Comparison of ENCODE assay signal across 8 cellular contexts in the genomic region with DNA sequence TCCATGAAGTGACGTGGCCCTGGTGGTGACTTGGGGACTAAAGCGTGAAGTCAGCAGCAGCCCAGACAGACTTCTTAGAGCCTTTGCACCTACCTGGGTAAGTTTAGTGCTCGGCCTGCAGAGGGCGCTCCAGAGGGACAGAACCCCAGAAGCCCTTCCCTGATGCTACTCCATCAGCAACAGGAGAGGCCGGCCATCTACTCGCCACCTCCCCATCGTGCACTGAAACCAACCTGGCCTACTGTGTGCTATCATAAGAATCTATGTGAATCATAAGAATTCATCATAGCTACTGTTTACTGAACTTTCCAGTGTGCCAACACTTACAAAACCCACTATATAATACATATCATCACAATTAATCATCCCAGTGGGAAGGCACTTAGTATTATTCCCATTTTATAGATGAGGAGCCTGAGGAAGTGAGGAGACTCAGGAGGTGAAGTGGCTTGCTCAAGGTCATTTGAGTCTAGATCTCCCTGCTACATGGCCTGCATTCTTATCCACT. TPM values are rescaled to one million over a fixed set of nuclear protein-coding genes. Genes with fewer than 3 reads are reported as not detected.
DNase-seq lines count a peak whose midpoint lies in the region; ATAC-seq and TF ChIP-seq lines count a peak whose summit lies in the region.

No MANE protein-coding gene starts in this region.

- DNase-seq in activated T-cell treated with anti-CD3 and anti-CD28 coated beads for 48 hours (ENCODE audit: low read depth) (peak; percentile 52), activated T-cell treated with anti-CD3 and anti-CD28 coated beads for 4 hours (no peak), PC-3 (peak; percentile 53), NCI-H446 (lab: John Stamatoyannopoulos, UW) (no peak)
- DNase-seq in effector memory CD8-positive, alpha-beta T cell = peak in 2 of 3 experiments; percentile 12 to 25
- DNase-seq in stimulated activated CD4-positive, alpha-beta T cell treated with anti-CD3 and anti-CD28 coated beads, Interleukin-2, amount 100 ng/mL, for 24 hours = peak; percentile 54 to 61

- no peaks in the 10 kb centered on the region for H3K36me3 ChIP-seq in PC-3 (ENCODE audit: low read depth, low read length)

- no peak overlapping the region for H2AFZ ChIP-seq in PC-3 (ENCODE audit: low read length)

- H4K20me1 ChIP-seq in PC-3 (ENCODE audit: low read length) = no peaks in the 10 kb centered on the region

- no peaks in the 10 kb centered on the region for H3F3A ChIP-seq in PC-3 (ENCODE audit: low read length, unreplicated experiment)

- peaks cover 0 to 2% of the 10 kb centered on the region in 2 donors for H3K4me1 Mint-ChIP-seq in effector memory CD8-positive, alpha-beta T cell (ENCODE audit: low read depth in 2 of 2)

- no peak overlapping the region for H3K27ac Mint-ChIP-seq in effector memory CD8-positive, alpha-beta T cell

- no peak for ATAC-seq in PC-3
- ATAC-seq in effector memory CD8-positive, alpha-beta T cell (replicated peaks) = no peak
- ATAC-seq in HG02610 (IDR thresholded peaks at IDR 0.05; ENCODE audit: unreplicated experiment) = no peak
- ATAC-seq in GM18502 (IDR thresholded peaks at IDR 0.05; ENCODE audit: poor library complexity, unreplicated experiment) = no peak

- TF ChIP-seq CTCF in PC-3 (conservative IDR thresholded peaks at IDR 0.05; ENCODE audit: low read depth, low read length) = peak; percentile 72

- H3K9me3 ChIP-seq in PC-3 (ENCODE audit: low read length) = no peaks in the 10 kb centered on the region

- no peak overlapping the region for H3K4me3 ChIP-seq in PC-3 (ENCODE audit: low read length)

- H3K9me2 ChIP-seq in PC-3 (replicated peaks; ENCODE audit: low read length) = no peaks in the 10 kb centered on the region

- intact Hi-C loops in PC-3 (cut with micrococcal nuclease) = no loop called here

- no peaks in the 10 kb centered on the region for H3K27me3 ChIP-seq in PC-3 (ENCODE audit: low read length)

- no peaks in the 10 kb centered on the region for H3K79me2 ChIP-seq in PC-3 (ENCODE audit: low read length)

- peaks cover 3% of the 10 kb centered on the region for H3K36me3 Mint-ChIP-seq in effector memory CD8-positive, alpha-beta T cell (ENCODE audit: insufficient read depth)

- no peak overlapping the region for H3K9ac ChIP-seq in PC-3 (ENCODE audit: low read length)

- no peak overlapping the region for H3K4me2 ChIP-seq in PC-3 (ENCODE audit: low read length)

- H3K9me3 Mint-ChIP-seq in effector memory CD8-positive, alpha-beta T cell = peaks cover 0 to 2% of the 10 kb centered on the region in 2 donors

- no peak overlapping the region; the same call in 1 of the 2 replicates for H3K27ac ChIP-seq in PC-3 (ENCODE audit: low read length)

- peaks cover 14% of the 10 kb centered on the region for H3K4me1 ChIP-seq in PC-3 (ENCODE audit: insufficient read depth, low read length)

- CTCF ChIA-PET in PC-3 (lab: Charles Lee) = interaction anchor here (1.4 kb wide), 1 partner anchor 9 kb away, joined by 3 read pairs; no protein-coding TSS in a partner anchor

- POLR2A ChIA-PET in PC-3 (lab: Charles Lee; ENCODE audit: unreplicated experiment) = no interaction called here

- no peak overlapping the region for H3K4me3 Mint-ChIP-seq in effector memory CD8-positive, alpha-beta T cell

- BruUV-seq in PC-3 (replicated peaks; lab: Mats Ljungman, UMichigan) = no TSS peak

- H3K27me3 Mint-ChIP-seq in effector memory CD8-positive, alpha-beta T cell = peaks cover 31 to 41% of the 10 kb centered on the region in 2 donors

RNA-seq across cellular contexts. Expression of a gene that starts 7.9 kb away (rescaled TPM):
- total RNA-seq in PC-3 (2014; rRNA removed) = 0.36 TPM in 1 of 2 replicates, not detected in the other

Comparison
In these comparisons a context has a peak if more than half of its experiments do, and no peak if none do; other contexts are left out.
1. DNase-seq: peak in activated T-cell treated with anti-CD3 and anti-CD28 coated beads for 48 hours (single experiment), PC-3 (single experiment), effector memory CD8-positive, alpha-beta T cell (2 of 3) and stimulated activated CD4-positive, alpha-beta T cell treated with anti-CD3 and anti-CD28 coated beads, Interleukin-2, amount 100 ng/mL, for 24 hours (2 of 2); none in activated T-cell treated with anti-CD3 and anti-CD28 coated beads for 4 hours (single experiment) and NCI-H446 (0 of 2).